ENCODE assay signal across 9 cellular contexts in genomic region chr9:131657456-131657855, GRCh38.
DNase-seq lines count a peak whose midpoint lies in the region; ATAC-seq and TF ChIP-seq lines count a peak whose summit lies in the region.
"Had no signal": no experiment of that assay in that cellular context is flagged by ENCODE, and none has a peak within 500 bp of the region (broad histone marks: within the 10 kb centered on the region; RNA-seq: fewer than 3 reads in every experiment).

No MANE protein-coding gene starts in this region.

- no peaks in the 10 kb centered on the region for H3K9me3 ChIP-seq in tibial nerve

- DNase-seq in activated naive CD4-positive, alpha-beta T cell treated with anti-CD3 and anti-CD28 coated beads, Interleukin-2, amount 50 U/mL, for 72 hours (ENCODE audit: low spot score in 2 of 2), result no peak
- no peak for DNase-seq in activated naive CD4-positive, alpha-beta T cell treated with anti-CD3 and anti-CD28 coated beads for 36 hours
- DNase-seq in activated B cell treated with CpG ODN at 0.5 μM for 24 hours, result no peak
- DNase-seq in iPS-NIHi7 (ENCODE audit: extremely low spot score), result peak; percentile 4
- DNase-seq in tibial nerve (ENCODE audit: low spot score in 2 of 2), result no peak
- no peak for DNase-seq in left cardiac atrium
- DNase-seq in 8988T, result no peak
- DNase-seq in activated CD4-positive, CD25-positive, alpha-beta regulatory T cell (lab: John Stamatoyannopoulos, UW), result no peak
- DNase-seq: kidney had no signal

- CTCF ChIA-PET in activated naive CD4-positive, alpha-beta T cell treated with anti-CD3 and anti-CD28 coated beads for 36 hours (lab: Charles Lee), result no interaction called here
- CTCF ChIA-PET in activated B cell treated with CpG ODN at 0.5 μM for 24 hours (lab: Charles Lee), result interaction anchor here (1.2 kb wide), 1 partner anchor 82 kb away, joined by 6 read pairs; the partner anchor contains the start of gene RAPGEF1

- intact Hi-C loops in activated naive CD4-positive, alpha-beta T cell treated with anti-CD3 and anti-CD28 coated beads for 36 hours (cut with micrococcal nuclease), result no loop called here
- intact Hi-C loops in activated B cell treated with CpG ODN at 0.5 μM for 24 hours (cut with micrococcal nuclease), result loop anchor here (2.0 kb wide), 2 partner anchors 37 to 67 kb away; no protein-coding TSS in a partner anchor
- intact Hi-C loops in left cardiac atrium (cut with DNase I), result no loop called here

- H3K27ac ChIP-seq in tibial nerve, result peak overlapping the region in 3 of 4 donors; percentile 19 to 71 (median 29)

- TF ChIP-seq POLR2A in tibial nerve (IDR thresholded peaks at IDR 0.05), result no peak

- H3K36me3 ChIP-seq in tibial nerve, result no peaks in the 10 kb centered on the region

- POLR2A ChIA-PET in activated B cell treated with CpG ODN at 0.5 μM for 24 hours (lab: Charles Lee), result interaction anchor here (1.1 to 4.1 kb wide), 7 partner anchors 8 to 79 kb away, joined by 3 to 43 read pairs (median 17); no protein-coding TSS in a partner anchor

- H3K4me3 ChIP-seq in tibial nerve, result no peak overlapping the region

- H3K27me3 Mint-ChIP-seq in activated naive CD4-positive, alpha-beta T cell treated with anti-CD3 and anti-CD28 coated beads for 36 hours (ENCODE audit: low read depth), result no peaks in the 10 kb centered on the region
- no peaks in the 10 kb centered on the region for H3K27me3 Mint-ChIP-seq in activated B cell treated with CpG ODN at 0.5 μM for 24 hours

- H3K4me1 Mint-ChIP-seq in activated naive CD4-positive, alpha-beta T cell treated with anti-CD3 and anti-CD28 coated beads for 36 hours (ENCODE audit: low read depth), result peaks cover 74% of the 10 kb centered on the region
- peaks cover 93% of the 10 kb centered on the region for H3K4me1 Mint-ChIP-seq in activated B cell treated with CpG ODN at 0.5 μM for 24 hours

- H3K4me1 ChIP-seq in tibial nerve, result peaks cover 0 to 69% (median 33%) of the 10 kb centered on the region in 4 donors

- H3K4me3 Mint-ChIP-seq in activated naive CD4-positive, alpha-beta T cell treated with anti-CD3 and anti-CD28 coated beads for 36 hours, result no peak overlapping the region
- peak overlapping the region; percentile 24 for H3K4me3 Mint-ChIP-seq in activated B cell treated with CpG ODN at 0.5 μM for 24 hours

- no peaks in the 10 kb centered on the region for H3K9me3 Mint-ChIP-seq in activated naive CD4-positive, alpha-beta T cell treated with anti-CD3 and anti-CD28 coated beads, Interleukin-2, amount 50 U/mL, for 72 hours
- no peaks in the 10 kb centered on the region for H3K9me3 Mint-ChIP-seq in activated naive CD4-positive, alpha-beta T cell treated with anti-CD3 and anti-CD28 coated beads for 36 hours
- H3K9me3 Mint-ChIP-seq in activated B cell treated with CpG ODN at 0.5 μM for 24 hours, result no peaks in the 10 kb centered on the region

- TF ChIP-seq EP300 in tibial nerve (IDR thresholded peaks at IDR 0.05), result no peak

- ATAC-seq in activated naive CD4-positive, alpha-beta T cell treated with anti-CD3 and anti-CD28 coated beads, Interleukin-2, amount 50 U/mL, for 72 hours, result no peak
- ATAC-seq in activated B cell treated with CpG ODN at 0.5 μM for 24 hours (ENCODE audit: low read depth) (no peak), left cardiac atrium (no peak)

- H3K36me3 Mint-ChIP-seq in activated naive CD4-positive, alpha-beta T cell treated with anti-CD3 and anti-CD28 coated beads, Interleukin-2, amount 50 U/mL, for 72 hours, result peaks cover 5 to 23% of the 10 kb centered on the region in 2 donors
- H3K36me3 Mint-ChIP-seq in activated naive CD4-positive, alpha-beta T cell treated with anti-CD3 and anti-CD28 coated beads for 36 hours (ENCODE audit: low read depth), result peaks cover 3% of the 10 kb centered on the region
- H3K36me3 Mint-ChIP-seq in activated B cell treated with CpG ODN at 0.5 μM for 24 hours (ENCODE audit: low read depth), result peaks cover 38% of the 10 kb centered on the region

- TF ChIP-seq CTCF in activated B cell treated with CpG ODN at 0.5 μM for 24 hours (IDR thresholded peaks at IDR 0.05), result no peak
- no peak for TF ChIP-seq CTCF in tibial nerve (IDR thresholded peaks at IDR 0.05)

- 89 to 90% methylated on average over 8 of the region's 8 CpGs for WGBS in tibial nerve, 2 donors

- H3K27me3 ChIP-seq in tibial nerve, result no peaks in the 10 kb centered on the region

- peak overlapping the region; percentile 78 to 93 for H3K27ac Mint-ChIP-seq in activated naive CD4-positive, alpha-beta T cell treated with anti-CD3 and anti-CD28 coated beads, Interleukin-2, amount 50 U/mL, for 72 hours
- no peak overlapping the region for H3K27ac Mint-ChIP-seq in activated naive CD4-positive, alpha-beta T cell treated with anti-CD3 and anti-CD28 coated beads for 36 hours
- H3K27ac Mint-ChIP-seq in activated B cell treated with CpG ODN at 0.5 μM for 24 hours, result peak overlapping the region; percentile 93
